Comparison of ENCODE assay signal across 12 cellular contexts in the genomic region with DNA sequence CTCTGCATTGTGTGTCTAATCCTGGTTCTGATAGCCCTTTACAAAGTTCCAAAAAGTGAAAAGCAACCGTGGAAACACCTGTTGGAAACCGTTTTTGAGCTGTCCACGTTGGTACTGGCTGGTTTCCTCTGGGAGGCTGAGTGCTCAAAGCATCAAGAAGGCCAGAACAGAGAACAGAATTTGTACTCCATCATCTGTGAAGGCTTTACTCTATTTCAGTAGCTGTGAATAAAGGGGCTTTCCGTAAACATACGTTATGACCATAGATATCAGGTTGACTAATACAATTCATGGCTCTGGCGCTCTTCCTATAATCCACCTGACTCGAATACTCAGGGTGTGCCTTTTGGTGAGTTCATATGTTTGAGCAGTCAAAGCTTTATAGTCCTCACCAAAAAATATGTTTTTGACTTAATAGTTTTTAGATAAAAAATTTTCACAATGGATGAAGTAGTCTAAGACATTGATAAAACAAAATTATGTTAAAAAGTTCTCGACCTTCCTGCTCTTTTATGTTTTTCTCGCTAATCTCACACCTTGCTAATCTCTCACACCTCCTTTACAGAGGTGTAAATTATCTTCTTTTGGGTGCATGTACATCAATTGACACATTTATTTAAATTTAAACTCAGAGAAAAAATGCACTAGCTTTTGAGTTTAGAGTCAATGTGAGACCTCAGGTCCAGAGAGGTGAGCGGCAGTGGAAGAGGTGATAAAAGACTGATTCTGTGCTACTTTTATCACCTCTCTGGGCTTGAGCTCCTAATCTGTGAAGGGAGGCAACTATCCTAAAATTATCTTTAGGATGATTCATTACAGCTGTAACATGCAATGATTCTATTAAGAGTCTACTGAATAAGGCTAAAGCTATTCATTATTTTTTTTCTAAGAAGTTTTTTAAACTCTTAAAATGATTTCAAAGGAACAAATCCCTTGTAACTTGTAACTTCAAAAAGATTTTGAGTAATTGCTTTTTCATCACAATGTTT.
DNase-seq lines count a peak whose midpoint lies in the region; ATAC-seq, FAIRE-seq and TF ChIP-seq lines count a peak whose summit lies in the region.
"Had no signal": no experiment of that assay in that cellular context is flagged by ENCODE, and none has a peak within 500 bp of the region (broad histone marks: within the 10 kb centered on the region; RNA-seq: fewer than 3 reads in every experiment).

No MANE protein-coding gene starts in this region.

- in situ Hi-C loops in GM12878 (cut with MboI) = no loop called here

- SMC1A ChIA-PET in GM12878 (lab: Charles Lee; ENCODE audit: uncharacterized antibody, unreplicated experiment) = interaction anchor here (0.6 to 24.6 kb wide), 39 partner anchors 8 to 328 kb away, joined by 3 to 961 read pairs (median 11); a partner anchor contains a TSS

- no peaks in the 10 kb centered on the region for H3K27me3 ChIP-seq in GM12878 (replicated peaks in 1 of 2; ENCODE audit: control insufficient read depth in 2 of 2, insufficient read depth in 2 of 2, low read length in 1 of 2)

- TF ChIP-seq POLR2A in GM12891 (IDR thresholded peaks at IDR 0.05; ENCODE audit: low read depth, low read length) = no peak
- no peak for TF ChIP-seq POLR2A in GM12878 (IDR thresholded peaks at IDR 0.05; ENCODE audit: low read depth, low read length)

- DNase-seq in GM12891 (ENCODE audit: insufficient read length, low spot score) (no peak), GM12878 (ENCODE audit: low read depth, low spot score) (no peak), GM03348 (ENCODE audit: low spot score) (no peak), NCI-H2029 (lab: John Stamatoyannopoulos, UW) (no peak)
- DNase-seq in effector CD8-positive, alpha-beta T cell (lab: John Stamatoyannopoulos, UW) = no peak
- DNase-seq: GOT3, NCI-H526 had no signal

- peak in 1 of 2 experiments; percentile 77; a peak in 2 of 4 replicates for TF ChIP-seq EP300 in GM12878 (IDR thresholded peaks at IDR 0.05; ENCODE audit: borderline replicate concordance in 1 of 2, control insufficient read depth in 1 of 2, low read depth in 2 of 2, low read length in 2 of 2)

- H3K9me3 ChIP-seq in GM12878 (replicated peaks; ENCODE audit: control insufficient read depth, insufficient read depth, low read length) = no peaks in the 10 kb centered on the region; the same call in 2 of the 3 replicates

- FAIRE-seq in GM12891 (lab: Jason Lieb, UNC) = peak; percentile 80
- FAIRE-seq in GM12878 (lab: Jason Lieb, UNC) = no peak
- FAIRE-seq: K562, urothelium cell line had no signal

- intact Hi-C loops in GM12878 (cut with micrococcal nuclease; ENCODE audit: unreplicated experiment) = loop anchor here (1.0 to 10.0 kb wide), 4 partner anchors 23 to 256 kb away; a partner anchor contains a TSS

- POLR2A ChIA-PET in GM12878 (lab: Charles Lee) = interaction anchor here (0.6 to 8.4 kb wide), 33 partner anchors 8 to 255 kb away, joined by 3 to 80 read pairs (median 4); a partner anchor contains a TSS

- 26% methylated on average over 10 of the region's 10 CpGs for WGBS in GM12878 (ENCODE audit: insufficient coverage, insufficient replicate concordance, low lambda C conversion rate, missing lambda C conversion rate)

- no peak overlapping the region for H3K4me3 ChIP-seq in GM12878
- H3K4me3 ChIP-seq: K562 had no signal

- no peaks in the 10 kb centered on the region for H3K79me2 ChIP-seq in GM12878 (ENCODE audit: control insufficient read depth, insufficient read depth, low read length)

- no peak for TF ChIP-seq CTCF in GM12878 (IDR thresholded peaks at IDR 0.05 in 2 of 3, conservative IDR thresholded peaks at IDR 0.05 in 1 of 3; ENCODE audit: control insufficient read depth in 2 of 3, extremely low read depth in 1 of 3, insufficient read depth in 1 of 3, low read depth in 3 of 3, low read length in 3 of 3)

- peak overlapping the region; percentile 61 for H3K4me2 ChIP-seq in GM12878 (ENCODE audit: control insufficient read depth, insufficient read depth)

- no peak overlapping the region for H3K9ac ChIP-seq in GM12878 (ENCODE audit: control insufficient read depth, insufficient read depth, low read length)

- RAD21 ChIA-PET in GM12878 (lab: Charles Lee; ENCODE audit: unreplicated experiment) = interaction anchor here (0.6 to 17.6 kb wide), 45 partner anchors 12 to 329 kb away, joined by 3 to 348 read pairs (median 7); a partner anchor contains a TSS

- no peaks in the 10 kb centered on the region for H3K36me3 ChIP-seq in GM12878 (ENCODE audit: control insufficient read depth in 2 of 2, insufficient read depth in 2 of 2, low read length in 1 of 2)

- H3K27ac ChIP-seq in GM12878 (ENCODE audit: control insufficient read depth, insufficient read depth) = peak overlapping the region; percentile 42

- H2AFZ ChIP-seq in GM12878 (ENCODE audit: control insufficient read depth, low read depth, low read length) = no peak overlapping the region

- ATAC-seq in GM19351 (IDR thresholded peaks at IDR 0.05; ENCODE audit: unreplicated experiment) = peak; percentile 47
- peak; percentile 27 for ATAC-seq in HG03175 (IDR thresholded peaks at IDR 0.05; ENCODE audit: unreplicated experiment)
- ATAC-seq in GM12878 = peak; percentile 67
- no peak for ATAC-seq in GM19397 (IDR thresholded peaks at IDR 0.05; ENCODE audit: unreplicated experiment)
- ATAC-seq: K562 had no signal

- TSS peak; percentile 86 for BruUV-seq in GM12878 (replicated peaks; lab: Mats Ljungman, UMichigan)

- CTCF ChIA-PET in GM12878 (lab: Yijun Ruan, JAX) = interaction anchor here (0.9 to 8.6 kb wide), 21 partner anchors 19 to 332 kb away, joined by 3 to 103 read pairs (median 6); no protein-coding TSS in a partner anchor

- 0 out of 2 replicates have a peak, but pooled peaks have one; percentile 1 for TF ChIP-seq RAD21 in GM12878 (IDR thresholded peaks at IDR 0.05; ENCODE audit: insufficient read depth, low read depth, low read length)

- no peaks in the 10 kb centered on the region for H4K20me1 ChIP-seq in GM12878 (ENCODE audit: control insufficient read depth, insufficient read depth)

- H3K4me1 ChIP-seq in GM12878 (ENCODE audit: control insufficient read depth, insufficient read depth, low read length) = peaks cover 36% of the 10 kb centered on the region

TF ChIP-seq in GM12891, 5 proteins besides CTCF, POLR2A, EP300 and RAD21:
- TF ChIP-seq POU2F2 (IDR thresholded peaks at IDR 0.05; ENCODE audit: low read depth, low read length) (no peak), POLR2AphosphoS5 (IDR thresholded peaks at IDR 0.05; ENCODE audit: low read depth, low read length) (no peak), PAX5 (IDR thresholded peaks at IDR 0.05; ENCODE audit: insufficient read depth, low read length, severe bottlenecking) (no peak), SPI1 (IDR thresholded peaks at IDR 0.05; ENCODE audit: low read depth, low read length) (no peak), TAF1 (IDR thresholded peaks at IDR 0.05; ENCODE audit: low read depth, low read length) (no peak)

TF ChIP-seq in GM12878, 131 proteins besides CTCF, POLR2A, EP300 and RAD21 (continues in another document):
- TF ChIP-seq TCF12 (IDR thresholded peaks at IDR 0.05; ENCODE audit: low read depth, low read length) = 0 out of 2 replicates have a peak, but pooled peaks have one; percentile 14
- TF ChIP-seq, protein P1, sequence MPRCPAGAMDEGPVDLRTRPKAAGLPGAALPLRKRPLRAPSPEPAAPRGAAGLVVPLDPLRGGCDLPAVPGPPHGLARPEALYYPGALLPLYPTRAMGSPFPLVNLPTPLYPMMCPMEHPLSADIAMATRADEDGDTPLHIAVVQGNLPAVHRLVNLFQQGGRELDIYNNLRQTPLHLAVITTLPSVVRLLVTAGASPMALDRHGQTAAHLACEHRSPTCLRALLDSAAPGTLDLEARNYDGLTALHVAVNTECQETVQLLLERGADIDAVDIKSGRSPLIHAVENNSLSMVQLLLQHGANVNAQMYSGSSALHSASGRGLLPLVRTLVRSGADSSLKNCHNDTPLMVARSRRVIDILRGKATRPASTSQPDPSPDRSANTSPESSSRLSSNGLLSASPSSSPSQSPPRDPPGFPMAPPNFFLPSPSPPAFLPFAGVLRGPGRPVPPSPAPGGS (IDR thresholded peaks at IDR 0.05; ENCODE audit: borderline replicate concordance, insufficient read depth, low read depth, low read length, poor library complexity, severe bottlenecking) = peak; percentile 13
- no peak; the same call in 1 of the 2 replicates for TF ChIP-seq FOXM1 (IDR thresholded peaks at IDR 0.05; ENCODE audit: low read depth, low read length)
- no peak for TF ChIP-seq RFX5 (IDR thresholded peaks at IDR 0.05; ENCODE audit: low read depth, low read length)
- TF ChIP-seq NRF1 (conservative IDR thresholded peaks at IDR 0.05; ENCODE audit: low read depth, low read length) = no peak
- TF ChIP-seq YY1 (IDR thresholded peaks at IDR 0.05; ENCODE audit: low read depth, low read length) = 0 out of 2 replicates have a peak, but pooled peaks have one; percentile 32
- TF ChIP-seq, protein P2, sequence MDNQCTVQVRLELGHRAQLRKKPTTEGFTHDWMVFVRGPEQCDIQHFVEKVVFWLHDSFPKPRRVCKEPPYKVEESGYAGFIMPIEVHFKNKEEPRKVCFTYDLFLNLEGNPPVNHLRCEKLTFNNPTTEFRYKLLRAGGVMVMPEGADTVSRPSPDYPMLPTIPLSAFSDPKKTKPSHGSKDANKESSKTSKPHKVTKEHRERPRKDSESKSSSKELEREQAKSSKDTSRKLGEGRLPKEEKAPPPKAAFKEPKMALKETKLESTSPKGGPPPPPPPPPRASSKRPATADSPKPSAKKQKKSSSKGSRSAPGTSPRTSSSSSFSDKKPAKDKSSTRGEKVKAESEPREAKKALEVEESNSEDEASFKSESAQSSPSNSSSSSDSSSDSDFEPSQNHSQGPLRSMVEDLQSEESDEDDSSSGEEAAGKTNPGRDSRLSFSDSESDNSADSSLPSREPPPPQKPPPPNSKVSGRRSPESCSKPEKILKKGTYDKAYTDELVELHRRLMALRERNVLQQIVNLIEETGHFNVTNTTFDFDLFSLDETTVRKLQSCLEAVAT (IDR thresholded peaks at IDR 0.05) = no peak
- peak; percentile 75 for TF ChIP-seq CREM (IDR thresholded peaks at IDR 0.05; ENCODE audit: low read depth)
- TF ChIP-seq CBX5 (IDR thresholded peaks at IDR 0.05; ENCODE audit: low read depth) = no peak
- TF ChIP-seq, protein P3, sequence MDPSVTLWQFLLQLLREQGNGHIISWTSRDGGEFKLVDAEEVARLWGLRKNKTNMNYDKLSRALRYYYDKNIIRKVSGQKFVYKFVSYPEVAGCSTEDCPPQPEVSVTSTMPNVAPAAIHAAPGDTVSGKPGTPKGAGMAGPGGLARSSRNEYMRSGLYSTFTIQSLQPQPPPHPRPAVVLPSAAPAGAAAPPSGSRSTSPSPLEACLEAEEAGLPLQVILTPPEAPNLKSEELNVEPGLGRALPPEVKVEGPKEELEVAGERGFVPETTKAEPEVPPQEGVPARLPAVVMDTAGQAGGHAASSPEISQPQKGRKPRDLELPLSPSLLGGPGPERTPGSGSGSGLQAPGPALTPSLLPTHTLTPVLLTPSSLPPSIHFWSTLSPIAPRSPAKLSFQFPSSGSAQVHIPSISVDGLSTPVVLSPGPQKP (IDR thresholded peaks at IDR 0.05; ENCODE audit: low read depth, low read length) = no peak
- TF ChIP-seq SMAD5 (IDR thresholded peaks at IDR 0.05; ENCODE audit: low read depth) = no peak
